15 cellular contexts compared by ENCODE assay signal in genomic region chr1:8708259-8708658, GRCh38.
DNase-seq lines count a peak whose midpoint lies in the region; ATAC-seq and TF ChIP-seq lines count a peak whose summit lies in the region.
"Had no signal": no experiment of that assay in that cellular context is flagged by ENCODE, and none has a peak within 500 bp of the region (broad histone marks: within the 10 kb centered on the region; RNA-seq: fewer than 3 reads in every experiment).

No MANE protein-coding gene starts in this region.

- TF ChIP-seq POLR2A in IMR-90 (IDR thresholded peaks at IDR 0.05; ENCODE audit: low read depth, low read length), result no peak

- peaks cover 30% of the 10 kb centered on the region for H3F3A ChIP-seq in GM23248 (ENCODE audit: insufficient read depth)

- no peak overlapping the region for H2AK9ac ChIP-seq in IMR-90 (replicated peaks; ENCODE audit: low read depth, low read length, poor library complexity)

- TF ChIP-seq CTCF in IMR-90 (conservative IDR thresholded peaks at IDR 0.05; ENCODE audit: low read depth, low read length) (no peak), nephron (IDR thresholded peaks at IDR 0.05; ENCODE audit: unreplicated experiment in 3 of 3) (no peak)

- H3K14ac ChIP-seq in IMR-90 (replicated peaks; ENCODE audit: low read depth, low read length), result no peak overlapping the region

- H3K27ac ChIP-seq in IMR-90 (ENCODE audit: insufficient read depth, low read length) (no peak overlapping the region), GM23248 (no peak overlapping the region)
- H3K27ac ChIP-seq: Peyer's patch had no signal

- no peak overlapping the region for H3K4me3 Mint-ChIP-seq in dendritic cell treated with granulocyte-macrophage colony-stimulating factor and Interleukin-4, amounts not matched to agents 40 ng/mL and 50 ng/mL, for 4 days
- H3K4me3 Mint-ChIP-seq in nephron, result no peak overlapping the region
- no peak overlapping the region for H3K4me3 Mint-ChIP-seq in stimulated activated memory B cell treated with anti-CD40 and anti-IgM and Interleukin-4, amounts not matched to agents 10 μg/mL and 1 μg/mL and 100 μg/mL, for 72 hours

- H3K9ac ChIP-seq in IMR-90 (ENCODE audit: low read depth, low read length) (no peak overlapping the region), GM23248 (no peak overlapping the region)

- H3K56ac ChIP-seq in IMR-90 (ENCODE audit: extremely low read depth, insufficient read depth, low read length), result no peak overlapping the region

- no peak for ATAC-seq in IMR-90 (ENCODE audit: low read depth)
- no peak for ATAC-seq in stimulated activated memory B cell treated with anti-CD40 and anti-IgM and Interleukin-4, amounts not matched to agents 10 μg/mL and 1 μg/mL and 100 μg/mL, for 72 hours
- ATAC-seq in HG02588 (IDR thresholded peaks at IDR 0.05; ENCODE audit: unreplicated experiment), result no peak
- ATAC-seq: SK-N-SH treated with all-trans-retinoic acid at 6 μM for 48 hours had no signal

- H4K8ac ChIP-seq in IMR-90 (ENCODE audit: low read depth in 2 of 2, low read length in 2 of 2), result no peak overlapping the region

- H3K9me3 ChIP-seq in IMR-90 (ENCODE audit: control insufficient read depth, insufficient read depth, low read length) (no peaks in the 10 kb centered on the region), GM23248 (ENCODE audit: low read depth) (no peaks in the 10 kb centered on the region)
- H3K9me3 ChIP-seq: BE2C, Peyer's patch had no signal

- peak overlapping the region; percentile 65; the same call in 1 of the 2 replicates for H2AK5ac ChIP-seq in IMR-90 (ENCODE audit: low read depth, low read length)

- H3K27me3 ChIP-seq in IMR-90 (ENCODE audit: control insufficient read depth, insufficient read depth, low read length), result no peaks in the 10 kb centered on the region
- no peaks in the 10 kb centered on the region for H3K27me3 ChIP-seq in GM23248 (replicated peaks; ENCODE audit: insufficient read depth)
- H3K27me3 ChIP-seq: BE2C, Peyer's patch had no signal

- peaks cover 25% of the 10 kb centered on the region for H3K4me1 Mint-ChIP-seq in dendritic cell treated with granulocyte-macrophage colony-stimulating factor and Interleukin-4, amounts not matched to agents 40 ng/mL and 50 ng/mL, for 4 days (ENCODE audit: low read depth)
- peaks cover 72% of the 10 kb centered on the region for H3K4me1 Mint-ChIP-seq in nephron
- H3K4me1 Mint-ChIP-seq in stimulated activated memory B cell treated with anti-CD40 and anti-IgM and Interleukin-4, amounts not matched to agents 10 μg/mL and 1 μg/mL and 100 μg/mL, for 72 hours, result peaks cover 31% of the 10 kb centered on the region

- no TSS peak for BruUV-seq in IMR-90 (replicated peaks; lab: Mats Ljungman, UMichigan)

- no peaks in the 10 kb centered on the region for H3K36me3 Mint-ChIP-seq in dendritic cell treated with granulocyte-macrophage colony-stimulating factor and Interleukin-4, amounts not matched to agents 40 ng/mL and 50 ng/mL, for 4 days (ENCODE audit: low read depth)
- peaks cover 4% of the 10 kb centered on the region for H3K36me3 Mint-ChIP-seq in nephron (ENCODE audit: low read depth)
- H3K36me3 Mint-ChIP-seq in stimulated activated memory B cell treated with anti-CD40 and anti-IgM and Interleukin-4, amounts not matched to agents 10 μg/mL and 1 μg/mL and 100 μg/mL, for 72 hours, result peaks cover 6% of the 10 kb centered on the region

- no peak overlapping the region for H3K4ac ChIP-seq in IMR-90 (ENCODE audit: low read depth, low read length)

- intact Hi-C loops in IMR-90 (cut with micrococcal nuclease), result no loop called here
- intact Hi-C loops in dendritic cell treated with granulocyte-macrophage colony-stimulating factor and Interleukin-4, amounts not matched to agents 40 ng/mL and 50 ng/mL, for 4 days (cut with micrococcal nuclease), result loop anchor here (10.0 kb wide), 1 partner anchor 283 kb away; no protein-coding TSS in a partner anchor

- dilution Hi-C loops in IMR-90 (cut with HindIII; ENCODE audit: low sequenced_read_pairs, unreplicated experiment), result no loop called here

- DNase-seq in IMR-90, result no peak
- no peak for DNase-seq in activated CD8-positive, alpha-beta memory T cell treated with anti-CD3 and anti-CD28 coated beads for 24 hours
- DNase-seq in GM23248, result no peak
- DNase-seq: BE2C, HCEC 1CT, Kasumi-1, NCI-H1694, NCI-H2081 treated with DMSO at 0.1 percent for 48 hours, NCI-H524 treated with DMSO at 0.1 percent for 48 hours, Peyer's patch had no signal

- POLR2A ChIA-PET in IMR-90 (lab: Charles Lee; ENCODE audit: unreplicated experiment), result interaction anchor here (0.6 kb wide), 1 partner anchor 120 kb away, joined by 3 read pairs; no protein-coding TSS in a partner anchor

- in situ Hi-C loops in IMR-90 (cut with MboI; ENCODE audit: low sequenced_read_pairs), result loop anchor here (25.0 kb wide), 1 partner anchor 721 kb away; no protein-coding TSS in a partner anchor
- in situ Hi-C loops in GM23248 (cut with MboI), result no loop called here

- H4K20me1 ChIP-seq in IMR-90 (ENCODE audit: insufficient read depth, low read length), result peaks cover 11% of the 10 kb centered on the region; the same call in 1 of the 2 replicates
- no peaks in the 10 kb centered on the region for H4K20me1 ChIP-seq in GM23248 (ENCODE audit: insufficient read depth)

- peaks cover 6% of the 10 kb centered on the region for H3K9me1 ChIP-seq in IMR-90 (ENCODE audit: insufficient read depth, low read length)

- peak overlapping the region; percentile 43; the same call in 1 of the 3 replicates for H2BK15ac ChIP-seq in IMR-90 (ENCODE audit: low read depth, low read length)

- H3K4me2 ChIP-seq in IMR-90 (ENCODE audit: low read depth, low read length) (no peak overlapping the region), GM23248 (ENCODE audit: unreplicated experiment) (no peak overlapping the region)

- H3K23ac ChIP-seq in IMR-90 (ENCODE audit: low read depth, low read length), result no peak overlapping the region

- peaks cover 3% of the 10 kb centered on the region for H3K27me3 Mint-ChIP-seq in dendritic cell treated with granulocyte-macrophage colony-stimulating factor and Interleukin-4, amounts not matched to agents 40 ng/mL and 50 ng/mL, for 4 days
- H3K27me3 Mint-ChIP-seq in nephron (ENCODE audit: low read depth), result no peaks in the 10 kb centered on the region
- H3K27me3 Mint-ChIP-seq in stimulated activated memory B cell treated with anti-CD40 and anti-IgM and Interleukin-4, amounts not matched to agents 10 μg/mL and 1 μg/mL and 100 μg/mL, for 72 hours, result no peaks in the 10 kb centered on the region

- H3K18ac ChIP-seq in IMR-90 (ENCODE audit: low read depth, low read length), result no peak overlapping the region

- no peaks in the 10 kb centered on the region for H3K9me3 Mint-ChIP-seq in dendritic cell treated with granulocyte-macrophage colony-stimulating factor and Interleukin-4, amounts not matched to agents 40 ng/mL and 50 ng/mL, for 4 days
- H3K9me3 Mint-ChIP-seq in nephron, result no peaks in the 10 kb centered on the region
- peaks cover 3% of the 10 kb centered on the region for H3K9me3 Mint-ChIP-seq in stimulated activated memory B cell treated with anti-CD40 and anti-IgM and Interleukin-4, amounts not matched to agents 10 μg/mL and 1 μg/mL and 100 μg/mL, for 72 hours

- no peak overlapping the region for H2BK5ac ChIP-seq in IMR-90 (ENCODE audit: low read depth, low read length, poor library complexity, severe bottlenecking)

- no peak overlapping the region for H4K91ac ChIP-seq in IMR-90 (ENCODE audit: insufficient read depth, low read depth, low read length)

- H2BK20ac ChIP-seq in IMR-90 (ENCODE audit: low read depth, low read length), result peak overlapping the region; percentile 12; the same call in 1 of the 2 replicates

- peaks cover 17 to 34% of the 10 kb centered on the region in 2 experiments; a peak in 3 of 4 replicates for H3K79me1 ChIP-seq in IMR-90 (ENCODE audit: low read depth in 1 of 2, low read length in 2 of 2)

- H3K4me1 ChIP-seq in IMR-90 (ENCODE audit: control insufficient read depth, insufficient read depth, low read length) (peaks cover 8% of the 10 kb centered on the region), GM23248 (ENCODE audit: insufficient read depth) (peaks cover 26% of the 10 kb centered on the region)

- H4K5ac ChIP-seq in IMR-90 (ENCODE audit: low read depth, low read length), result no peak overlapping the region

- peaks cover 36% of the 10 kb centered on the region; the same call in 1 of the 2 replicates for H3K79me2 ChIP-seq in GM23248 (ENCODE audit: insufficient read depth)

- no peak overlapping the region for H2AFZ ChIP-seq in IMR-90 (replicated peaks; ENCODE audit: low read length, poor library complexity)
- no peak overlapping the region for H2AFZ ChIP-seq in GM23248

- peak overlapping the region; percentile 2 for H3K27ac Mint-ChIP-seq in dendritic cell treated with granulocyte-macrophage colony-stimulating factor and Interleukin-4, amounts not matched to agents 40 ng/mL and 50 ng/mL, for 4 days
- H3K27ac Mint-ChIP-seq in nephron, result peak overlapping the region; percentile 13 to 89 (median 43)
- H3K27ac Mint-ChIP-seq in stimulated activated memory B cell treated with anti-CD40 and anti-IgM and Interleukin-4, amounts not matched to agents 10 μg/mL and 1 μg/mL and 100 μg/mL, for 72 hours, result peak overlapping the region; percentile 7

- H3K36me3 ChIP-seq in IMR-90 (ENCODE audit: control insufficient read depth, insufficient read depth, low read length), result no peaks in the 10 kb centered on the region
- H3K36me3 ChIP-seq in GM23248 (ENCODE audit: low read depth), result no peaks in the 10 kb centered on the region
- H3K36me3 ChIP-seq: BE2C, Peyer's patch had no signal

- no peaks in the 10 kb centered on the region for H3K9me2 ChIP-seq in GM23248 (ENCODE audit: insufficient read depth)

- CTCF ChIA-PET in IMR-90 (lab: Yijun Ruan, JAX), result no interaction called here

- no peak overlapping the region for H2BK120ac ChIP-seq in IMR-90 (ENCODE audit: low read depth, low read length)

- WGBS in IMR-90 (ENCODE audit: extremely low coverage in 2 of 2, insufficient read length in 1 of 2), 2 experiments, result 100% methylated on average over 1 of the region's 6 CpGs; no CpG with 5 or more reads in 1 of the 2 experiments
- 94 to 96% methylated on average over 6 of the region's 6 CpGs for WGBS in GM23248 (ENCODE audit: low coverage in 1 of 2, low lambda C conversion rate in 2 of 2, missing lambda C conversion rate in 2 of 2), 2 experiments

- no peak for TF ChIP-seq RAD21 in IMR-90 (IDR thresholded peaks at IDR 0.05; ENCODE audit: low read length)

- no peak overlapping the region for H3K4me3 ChIP-seq in IMR-90 (ENCODE audit: insufficient read depth, low read depth, low read length)
- no peak overlapping the region for H3K4me3 ChIP-seq in GM23248
- H3K4me3 ChIP-seq: Peyer's patch had no signal

TF ChIP-seq in IMR-90, 13 proteins besides CTCF, POLR2A, EP300 and RAD21 (continues in another document):
- TF ChIP-seq SMC3 (IDR thresholded peaks at IDR 0.05; ENCODE audit: low read depth, low read length) (no peak), FOS (IDR thresholded peaks at IDR 0.05; ENCODE audit: low read depth, low read length) (no peak), MAZ (IDR thresholded peaks at IDR 0.05; ENCODE audit: borderline replicate concordance, low read depth, low read length) (no peak)
